Comparison of ENCODE assay signal across 9 cellular contexts in genomic region chr9:127388856-127389238, GRCh38. TPM values are rescaled to one million over a fixed set of nuclear protein-coding genes. Genes with fewer than 3 reads are reported as not detected.
A peak's percentile ranks its signal among the peaks of the same experiment; 100 is the strongest.
DNase-seq lines count a peak whose midpoint lies in the region; ATAC-seq and TF ChIP-seq lines count a peak whose summit lies in the region.
"Had no signal": no experiment of that assay in that cellular context is flagged by ENCODE, and none has a peak within 500 bp of the region (broad histone marks: within the 10 kb centered on the region; RNA-seq: fewer than 3 reads in every experiment).

No MANE protein-coding gene starts in this region.

- H3K4me3 Mint-ChIP-seq in activated naive CD4-positive, alpha-beta T cell treated with anti-CD3 and anti-CD28 coated beads for 36 hours = no peak overlapping the region
- H3K4me3 Mint-ChIP-seq in activated naive CD4-positive, alpha-beta T cell treated with anti-CD3 and anti-CD28 coated beads, Interleukin-2, amount 10 ng/mL, durations not matched to agents 7 days and 5 days = no peak overlapping the region
- peak overlapping the region; percentile 50 for H3K4me3 Mint-ChIP-seq in activated naive CD8-positive, alpha-beta T cell
- peak overlapping the region in 1 of 3 donors; percentile 36 for H3K4me3 Mint-ChIP-seq in T-cell

- H3K9me3 Mint-ChIP-seq in activated naive CD4-positive, alpha-beta T cell treated with anti-CD3 and anti-CD28 coated beads for 36 hours = no peaks in the 10 kb centered on the region
- no peaks in the 10 kb centered on the region for H3K9me3 Mint-ChIP-seq in activated naive CD4-positive, alpha-beta T cell treated with anti-CD3 and anti-CD28 coated beads, Interleukin-2, amount 10 ng/mL, durations not matched to agents 7 days and 5 days
- H3K9me3 Mint-ChIP-seq in activated naive CD8-positive, alpha-beta T cell (ENCODE audit: low read depth) = no peaks in the 10 kb centered on the region
- no peaks in the 10 kb centered on the region for H3K9me3 Mint-ChIP-seq in T-cell

- H3K4me1 Mint-ChIP-seq in activated naive CD4-positive, alpha-beta T cell treated with anti-CD3 and anti-CD28 coated beads for 36 hours (ENCODE audit: low read depth) = peaks cover 33% of the 10 kb centered on the region
- peaks cover 28% of the 10 kb centered on the region for H3K4me1 Mint-ChIP-seq in activated naive CD4-positive, alpha-beta T cell treated with anti-CD3 and anti-CD28 coated beads, Interleukin-2, amount 10 ng/mL, durations not matched to agents 7 days and 5 days
- H3K4me1 Mint-ChIP-seq in activated naive CD8-positive, alpha-beta T cell (ENCODE audit: low read depth) = peaks cover 38% of the 10 kb centered on the region
- peaks cover 28 to 46% (median 30%) of the 10 kb centered on the region in 3 donors for H3K4me1 Mint-ChIP-seq in T-cell

- peaks cover 74% of the 10 kb centered on the region for H3K27me3 Mint-ChIP-seq in activated naive CD4-positive, alpha-beta T cell treated with anti-CD3 and anti-CD28 coated beads for 36 hours (ENCODE audit: low read depth)
- peaks cover 91% of the 10 kb centered on the region for H3K27me3 Mint-ChIP-seq in activated naive CD4-positive, alpha-beta T cell treated with anti-CD3 and anti-CD28 coated beads, Interleukin-2, amount 10 ng/mL, durations not matched to agents 7 days and 5 days
- H3K27me3 Mint-ChIP-seq in activated naive CD8-positive, alpha-beta T cell = peaks cover 54% of the 10 kb centered on the region
- H3K27me3 Mint-ChIP-seq in T-cell = peaks cover 60 to 80% of the 10 kb centered on the region in 2 donors

- POLR2A ChIA-PET in T-cell (lab: Charles Lee) = interaction anchor here (0.7 kb wide), 2 partner anchors 222 to 750 kb away, joined by 3 to 10 read pairs; no protein-coding TSS in a partner anchor

- peaks cover 0 to 15% (median 0%) of the 10 kb centered on the region in 3 donors for H3K36me3 ChIP-seq in tibial nerve

- CTCF ChIA-PET in activated naive CD4-positive, alpha-beta T cell treated with anti-CD3 and anti-CD28 coated beads for 36 hours (lab: Charles Lee) = interaction anchor here (0.8 to 1.0 kb wide), 3 partner anchors 68 to 174 kb away, joined by 3 to 6 read pairs (median 3); no protein-coding TSS in a partner anchor
- CTCF ChIA-PET in activated naive CD4-positive, alpha-beta T cell treated with anti-CD3 and anti-CD28 coated beads, Interleukin-2, amount 10 ng/mL, durations not matched to agents 7 days and 5 days (lab: Charles Lee) = interaction anchor here (0.6 to 1.3 kb wide), 3 partner anchors 81 to 174 kb away, joined by 3 to 6 read pairs (median 3); no protein-coding TSS in a partner anchor
- CTCF ChIA-PET in T-cell (lab: Charles Lee) = interaction anchor here in 1 of 2 donors (0.7 kb wide), 2 partner anchors 8 to 340 kb away, joined by 4 read pairs; partner anchors contain the start of gene SLC2A8

- no peak for DNase-seq in activated naive CD4-positive, alpha-beta T cell treated with anti-CD3 and anti-CD28 coated beads for 36 hours
- DNase-seq in activated naive CD4-positive, alpha-beta T cell treated with anti-CD3 and anti-CD28 coated beads, Interleukin-2, amount 10 ng/mL, durations not matched to agents 7 days and 5 days = no peak
- DNase-seq in left kidney (ENCODE audit: low read depth, low spot score) = peak; percentile 79
- DNase-seq in tibial nerve (ENCODE audit: low spot score in 2 of 2) = no peak
- no peak for DNase-seq in posterior cingulate gyrus
- DNase-seq in T-cell = no peak
- no peak for DNase-seq in SKM-1 (lab: John Stamatoyannopoulos, UW; ENCODE audit: unreplicated experiment)

- TF ChIP-seq CTCF in tibial nerve (IDR thresholded peaks at IDR 0.05) = no peak

- WGBS in tibial nerve, 2 donors = 37 to 42% methylated on average over 6 of the region's 6 CpGs

- TF ChIP-seq EP300 in tibial nerve (IDR thresholded peaks at IDR 0.05) = no peak

- H3K4me3 ChIP-seq in tibial nerve = no peak overlapping the region
- H3K4me3 ChIP-seq: tibial artery had no signal

- no peaks in the 10 kb centered on the region for H3K9me3 ChIP-seq in tibial nerve
- H3K9me3 ChIP-seq: tibial artery had no signal

- H3K27ac ChIP-seq in tibial nerve = peak overlapping the region; percentile 27 to 87 (median 54)

- intact Hi-C loops in activated naive CD4-positive, alpha-beta T cell treated with anti-CD3 and anti-CD28 coated beads for 36 hours (cut with micrococcal nuclease) = loop anchor here (1.0 to 5.0 kb wide), 8 partner anchors 7 to 667 kb away; partner anchors contain the start of genes LRSAM1 and RPL12
- intact Hi-C loops in posterior cingulate gyrus (cut with DNase I) = no loop called here

- peaks cover 0 to 17% (median 5%) of the 10 kb centered on the region in 4 donors for H3K4me1 ChIP-seq in tibial nerve
- H3K4me1 ChIP-seq: tibial artery had no signal

- peak overlapping the region; percentile 84 for H3K27ac Mint-ChIP-seq in activated naive CD4-positive, alpha-beta T cell treated with anti-CD3 and anti-CD28 coated beads for 36 hours
- H3K27ac Mint-ChIP-seq in activated naive CD4-positive, alpha-beta T cell treated with anti-CD3 and anti-CD28 coated beads, Interleukin-2, amount 10 ng/mL, durations not matched to agents 7 days and 5 days = no peak overlapping the region
- H3K27ac Mint-ChIP-seq in activated naive CD8-positive, alpha-beta T cell = peak overlapping the region; percentile 84
- H3K27ac Mint-ChIP-seq in T-cell = peak overlapping the region in 1 of 2 donors; percentile 58

- no peak for ATAC-seq in T-cell (replicated peaks in 1 of 4)

- no peak for TF ChIP-seq POLR2A in tibial nerve (IDR thresholded peaks at IDR 0.05)

- H3K27me3 ChIP-seq in tibial nerve = no peaks in the 10 kb centered on the region
- H3K27me3 ChIP-seq: tibial artery had no signal

- no peaks in the 10 kb centered on the region for H3K36me3 Mint-ChIP-seq in activated naive CD4-positive, alpha-beta T cell treated with anti-CD3 and anti-CD28 coated beads for 36 hours (ENCODE audit: low read depth)
- no peaks in the 10 kb centered on the region for H3K36me3 Mint-ChIP-seq in activated naive CD4-positive, alpha-beta T cell treated with anti-CD3 and anti-CD28 coated beads, Interleukin-2, amount 10 ng/mL, durations not matched to agents 7 days and 5 days
- H3K36me3 Mint-ChIP-seq in activated naive CD8-positive, alpha-beta T cell = no peaks in the 10 kb centered on the region
- H3K36me3 Mint-ChIP-seq in T-cell = no peaks in the 10 kb centered on the region

RNA-seq across cellular contexts. Expression of gene SLC2A8, which starts 8.1 kb away (rescaled TPM):
- 1 to 10 TPM; 3.4 TPM for total RNA-seq in activated naive CD4-positive, alpha-beta T cell treated with anti-CD3 and anti-CD28 coated beads for 36 hours
- total RNA-seq in tibial nerve (10 to 100 TPM; 30.4 to 46.2 (median 31.7) TPM), T-cell (1 to 10 TPM; 1.4 to 6.2 (median 2.6) TPM)

RNA-seq across cellular contexts. Expression of gene ZNF79, which starts 35.3 kb away (rescaled TPM):
- 1 to 10 TPM; 7.9 to 8.1 TPM for total RNA-seq in activated naive CD4-positive, alpha-beta T cell treated with anti-CD3 and anti-CD28 coated beads for 36 hours
- total RNA-seq in tibial nerve (10 to 100 TPM; 11.6 to 18.0 (median 13.0) TPM), T-cell (10 to 100 TPM in 3 of 5 donors, 1 to 10 TPM in 2; 7.2 to 20.2 (median 17.3) TPM)

Comparison
In these comparisons a context has a peak if more than half of its experiments do, and no peak if none do; other contexts are left out.
1. RNA of gene SLC2A8, which starts 8.1 kb away (total RNA-seq): 30.4 to 46.2 TPM in tibial nerve; 3.4 TPM in activated naive CD4-positive, alpha-beta T cell treated with anti-CD3 and anti-CD28 coated beads for 36 hours and 1.4 to 6.2 TPM in T-cell; every median in the first group is over 4 times any median in the second.